In the genomic region with DNA sequence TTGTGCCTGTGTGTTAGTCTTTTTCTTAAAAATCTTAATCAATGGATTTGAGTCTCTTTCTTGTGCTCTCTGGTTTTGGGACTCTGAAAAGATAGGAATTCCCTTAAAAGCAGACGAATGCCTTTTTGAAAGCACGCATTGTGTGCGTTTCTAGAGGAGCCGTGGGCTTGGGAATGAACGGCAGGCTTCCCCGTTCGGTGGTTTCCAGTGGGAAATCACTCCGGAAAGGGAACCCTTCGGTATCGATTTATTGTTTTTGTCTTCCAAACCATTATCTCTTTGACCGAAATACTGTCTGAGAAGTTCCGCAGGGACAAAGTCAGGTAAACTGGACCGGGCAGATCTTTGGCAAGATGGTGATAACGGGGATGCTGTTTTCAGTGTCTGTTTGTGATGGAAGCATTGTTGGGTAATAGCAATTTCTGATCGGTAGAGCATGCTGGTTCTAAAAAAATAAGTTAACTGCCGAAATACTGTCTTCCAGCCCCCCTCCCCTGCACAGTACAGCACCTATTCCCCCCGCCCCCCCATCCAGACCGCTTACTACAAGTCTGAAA, we compare ENCODE assay signal across 8 cellular contexts.
DNase-seq lines count a peak whose midpoint lies in the region; ATAC-seq and TF ChIP-seq lines count a peak whose summit lies in the region.

No MANE protein-coding gene starts in this region.

- no peak for ATAC-seq in HG03378 (IDR thresholded peaks at IDR 0.05; ENCODE audit: unreplicated experiment)
- ATAC-seq in GM21619 (IDR thresholded peaks at IDR 0.05; ENCODE audit: unreplicated experiment) = no peak

- H3K4me2 ChIP-seq in SU-DHL-6 (ENCODE audit: low read depth, low read length, poor library complexity, severe bottlenecking) = peak overlapping the region; percentile 86

- H3K36me3 ChIP-seq in SU-DHL-6 (ENCODE audit: low read length) = no peaks in the 10 kb centered on the region

- no peaks in the 10 kb centered on the region for H3K9me2 ChIP-seq in SU-DHL-6 (replicated peaks; ENCODE audit: insufficient read depth, low read length)

- DNase-seq in NCI-H82 (lab: John Stamatoyannopoulos, UW) (peak; percentile 47), NCI-H82 treated with DMSO at 0.1 percent for 48 hours (lab: John Stamatoyannopoulos, UW; ENCODE audit: unreplicated experiment) (no peak), head of caudate nucleus (peak in 22 of 42 donors; percentile 11 to 61 (median 34)), globus pallidus (ENCODE audit: low spot score) (no peak)

- no peaks in the 10 kb centered on the region for H3K9me3 ChIP-seq in SU-DHL-6 (ENCODE audit: insufficient read depth, low read length)

- intact Hi-C loops in head of caudate nucleus (cut with DNase I) = loop anchor here (5.0 to 10.0 kb wide), 4 partner anchors 51 to 704 kb away; no protein-coding TSS in a partner anchor

- peak overlapping the region; percentile 84 for H3K4me3 ChIP-seq in SU-DHL-6 (ENCODE audit: insufficient read depth, low read length, poor library complexity, severe bottlenecking)
- peak overlapping the region; percentile 65 to 94 (median 76) for H3K4me3 ChIP-seq in skin epidermis

- no peak for TF ChIP-seq CTCF in SU-DHL-6 (IDR thresholded peaks at IDR 0.05; ENCODE audit: insufficient read depth, low read length, poor library complexity, severe bottlenecking)

- no peaks in the 10 kb centered on the region for H3K27me3 ChIP-seq in SU-DHL-6 (ENCODE audit: low read length)

- no peaks in the 10 kb centered on the region for H3K79me2 ChIP-seq in SU-DHL-6 (ENCODE audit: insufficient read depth, low read length)

- H3K27ac ChIP-seq in SU-DHL-6 (ENCODE audit: low read depth, low read length) (no peak overlapping the region), skin epidermis (peak overlapping the region in 19 of 21 experiments; percentile 55 to 100 (median 95))

- H2AFZ ChIP-seq in SU-DHL-6 (ENCODE audit: low read depth, low read length, severe bottlenecking) = peak overlapping the region; percentile 84

- no peaks in the 10 kb centered on the region for H4K20me1 ChIP-seq in SU-DHL-6 (ENCODE audit: low read depth, low read length)

- no peaks in the 10 kb centered on the region; the same call in 1 of the 2 replicates for H3F3A ChIP-seq in SU-DHL-6 (ENCODE audit: insufficient read depth)

- H3K9ac ChIP-seq in SU-DHL-6 (ENCODE audit: low read length) = peak overlapping the region; percentile 79

Comparison
In these comparisons a context has a peak if more than half of its experiments do, and no peak if none do; other contexts are left out.
1. DNase-seq: peak in NCI-H82 (single experiment) and head of caudate nucleus (22 of 42); none in NCI-H82 treated with DMSO at 0.1 percent for 48 hours (single experiment) and globus pallidus (single experiment).